Comparison of ENCODE assay signal across 7 cellular contexts in the genomic region with DNA sequence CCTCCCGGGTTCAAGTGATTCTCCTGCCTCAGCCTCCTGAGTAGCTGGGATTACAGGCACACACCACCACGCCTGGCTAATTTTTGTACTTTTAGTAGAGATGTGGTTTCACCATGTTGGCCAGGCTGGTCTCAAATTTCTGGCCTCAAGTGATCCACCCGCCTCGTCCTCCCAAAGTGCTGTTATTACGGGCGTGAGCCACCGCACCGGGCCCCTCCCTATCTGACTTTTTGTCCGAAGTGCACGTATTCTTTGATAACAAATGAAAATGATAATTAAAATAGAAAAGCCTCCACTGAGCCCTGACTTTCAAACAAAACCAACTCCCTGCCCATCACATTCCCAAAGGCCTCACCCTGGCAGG.
DNase-seq lines count a peak whose midpoint lies in the region; ATAC-seq, FAIRE-seq and TF ChIP-seq lines count a peak whose summit lies in the region.
"Not testable (repeated sequence)": the region's sequence is repeated elsewhere in the genome, so short reads cannot be mapped to it uniquely, and the experiment has no call there.

No MANE protein-coding gene starts in this region.

- not testable (repeated sequence) for H3K4me3 ChIP-seq in GM23338; PC-3 (ENCODE audit: low read length); mammary epithelial cell (replicated peaks in 1 of 3; ENCODE audit: insufficient read depth in 1 of 3, low read depth in 2 of 3, low read length in 3 of 3); neuron (ENCODE audit: low read length)
- H3K4me3 ChIP-seq in HepG2 (replicated peaks in 1 of 3; ENCODE audit: insufficient read depth in 1 of 3, low read depth in 2 of 3, low read length in 3 of 3): peak overlapping the region in 1 of 3 experiments; percentile 49; a peak in 2 of 6 replicates

- not testable (repeated sequence) for H3K9me3 Mint-ChIP-seq in Calu3 (ENCODE audit: low read depth, unreplicated experiment); GM23338

- not testable (repeated sequence) for H3K27me3 ChIP-seq in GM23338 (ENCODE audit: insufficient read depth); PC-3 (ENCODE audit: low read length); mammary epithelial cell (ENCODE audit: insufficient read depth, low read length); HepG2 (ENCODE audit: control insufficient read depth in 1 of 2, insufficient read depth in 2 of 2, low read length in 2 of 2); neuron (ENCODE audit: insufficient read depth, low read length)

- H3K9me3 ChIP-seq in PC-3 (ENCODE audit: low read length); mammary epithelial cell (replicated peaks; ENCODE audit: insufficient read depth, low read length); HepG2 (ENCODE audit: low read length); neuron (ENCODE audit: low read length): not testable (repeated sequence)

- CTCF ChIA-PET in Calu3 (lab: Charles Lee): interaction anchor here (1.0 to 1.5 kb wide), 6 partner anchors 165 to 644 kb away, joined by 3 to 41 read pairs (median 4); no protein-coding TSS in a partner anchor
- CTCF ChIA-PET in PC-3 (lab: Charles Lee): interaction anchor here (0.7 to 1.5 kb wide), 5 partner anchors 155 to 277 kb away, joined by 3 to 15 read pairs (median 4); no protein-coding TSS in a partner anchor
- CTCF ChIA-PET in mammary epithelial cell (lab: Charles Lee; ENCODE audit: low non-redundant PET): not testable (repeated sequence)
- CTCF ChIA-PET in HepG2 (lab: Yijun Ruan, JAX; ENCODE audit: low intra/inter-chr PET ratio, low total read pairs): interaction anchor here (0.9 to 7.8 kb wide), 6 partner anchors 55 to 643 kb away, joined by 3 to 213 read pairs (median 6); no protein-coding TSS in a partner anchor

- peak overlapping the region; percentile 55 for H3K27ac ChIP-seq in 22Rv1
- not testable (repeated sequence) for H3K27ac ChIP-seq in GM23338 (ENCODE audit: low read depth); PC-3 (ENCODE audit: low read length); mammary epithelial cell (ENCODE audit: insufficient read depth, low read depth, low read length)
- peak overlapping the region; percentile 4 for H3K27ac ChIP-seq in HepG2 (ENCODE audit: extremely low read length, insufficient read depth, low read length)

- not testable (repeated sequence) for BruUV-seq in Calu3 (replicated peaks; lab: Mats Ljungman, UMichigan); PC-3 (replicated peaks; lab: Mats Ljungman, UMichigan); mammary epithelial cell (replicated peaks; lab: Mats Ljungman, UMichigan); HepG2 (replicated peaks; lab: Mats Ljungman, UMichigan)

- not testable (repeated sequence) for H3K9me2 ChIP-seq in GM23338 (ENCODE audit: insufficient read depth); PC-3 (replicated peaks; ENCODE audit: low read length)

- peak overlapping the region; percentile 44; the same call in 1 of the 2 replicates for H2AFZ ChIP-seq in GM23338
- peak overlapping the region; percentile 71 for H2AFZ ChIP-seq in PC-3 (ENCODE audit: low read length)
- H2AFZ ChIP-seq in mammary epithelial cell (ENCODE audit: low read depth, low read length): peak overlapping the region; percentile 70
- H2AFZ ChIP-seq in HepG2 (ENCODE audit: low read length): peak overlapping the region; percentile 97
- peak overlapping the region; percentile 4 for H2AFZ ChIP-seq in neuron (ENCODE audit: low read depth, low read length)

- H3K4me1 Mint-ChIP-seq in Calu3 (ENCODE audit: low read depth, unreplicated experiment) (peaks cover 23% of the 10 kb centered on the region), GM23338 (peaks cover 24% of the 10 kb centered on the region)

- dilution Hi-C loops in mammary epithelial cell (cut with HindIII; ENCODE audit: low sequenced_read_pairs): not testable (repeated sequence)

- not testable (repeated sequence) for H3K36me3 Mint-ChIP-seq in Calu3 (ENCODE audit: insufficient read depth, unreplicated experiment); GM23338 (ENCODE audit: low read depth)

- not testable (repeated sequence) for TF ChIP-seq RAD21 in HepG2 (CRISPR knock-in tag; IDR thresholded peaks at IDR 0.05)

- not testable (repeated sequence) for DNase-seq in Calu3; GM23338 (ENCODE audit: low spot score); PC-3; mammary epithelial cell; HepG2 (ENCODE audit: low spot score)

- not testable (repeated sequence) for H4K20me1 ChIP-seq in GM23338 (replicated peaks; ENCODE audit: insufficient read depth); PC-3 (ENCODE audit: low read length); mammary epithelial cell (ENCODE audit: insufficient read depth, low read length); HepG2 (ENCODE audit: insufficient read depth, low read length)

- POLR2A ChIA-PET in PC-3 (lab: Charles Lee; ENCODE audit: unreplicated experiment): not testable (repeated sequence)
- POLR2A ChIA-PET in HepG2 (lab: Yijun Ruan, JAX): interaction anchor here (0.5 to 2.5 kb wide), 6 partner anchors 9 to 285 kb away, joined by 3 to 36 read pairs (median 8); a partner anchor contains a TSS

- in situ Hi-C loops in mammary epithelial cell (cut with MboI; ENCODE audit: low sequenced_read_pairs in 2 of 2) (loop anchor here (5.0 to 10.0 kb wide), 4 partner anchors 167 to 629 kb away; no protein-coding TSS in a partner anchor), HepG2 (cut with HindIII; ENCODE audit: extremely low pct_ligation_motif_present, low pct_unique_long_range_greater_than_20kb) (loop anchor here (5.0 kb wide), 3 partner anchors 167 to 622 kb away; no protein-coding TSS in a partner anchor)

- peak overlapping the region; percentile 61 for H3K27ac Mint-ChIP-seq in Calu3 (ENCODE audit: unreplicated experiment)
- not testable (repeated sequence) for H3K27ac Mint-ChIP-seq in GM23338

- not testable (repeated sequence) for H3K27me3 Mint-ChIP-seq in Calu3 (ENCODE audit: unreplicated experiment)
- H3K27me3 Mint-ChIP-seq in GM23338 (ENCODE audit: insufficient read depth, low read depth, poor library complexity): peaks cover 10% of the 10 kb centered on the region

- not testable (repeated sequence) for H3K4me1 ChIP-seq in GM23338 (ENCODE audit: insufficient read depth); mammary epithelial cell (ENCODE audit: insufficient read depth, low read length); neuron (ENCODE audit: insufficient read depth, low read length)
- peaks cover 17% of the 10 kb centered on the region; the same call in 1 of the 2 replicates for H3K4me1 ChIP-seq in PC-3 (ENCODE audit: insufficient read depth, low read length)
- H3K4me1 ChIP-seq in HepG2 (ENCODE audit: insufficient read depth, low read length): peaks cover 48% of the 10 kb centered on the region

- H3F3A ChIP-seq in GM23338 (replicated peaks; ENCODE audit: low read depth); PC-3 (ENCODE audit: low read length, unreplicated experiment): not testable (repeated sequence)

- not testable (repeated sequence) for H3K4me3 Mint-ChIP-seq in Calu3 (ENCODE audit: low read depth, unreplicated experiment); GM23338

- not testable (repeated sequence) for H3K9ac ChIP-seq in PC-3 (ENCODE audit: low read length); mammary epithelial cell (ENCODE audit: insufficient read depth, low read length)
- H3K9ac ChIP-seq in HepG2 (ENCODE audit: insufficient read depth, low read depth, low read length): peak overlapping the region; percentile 23

- not testable (repeated sequence) for TF ChIP-seq POLR2A in HepG2 (IDR thresholded peaks at IDR 0.05; ENCODE audit: insufficient read depth in 1 of 2, low read depth in 2 of 2, low read length in 2 of 2)

- intact Hi-C loops in Calu3 (cut with micrococcal nuclease; ENCODE audit: unreplicated experiment): loop anchor here (1.0 to 2.0 kb wide), 3 partner anchors 165 to 628 kb away; a partner anchor contains a TSS
- intact Hi-C loops in PC-3 (cut with micrococcal nuclease): loop anchor here (1.0 to 5.0 kb wide), 4 partner anchors 165 to 642 kb away; no protein-coding TSS in a partner anchor
- intact Hi-C loops in mammary epithelial cell (cut with micrococcal nuclease): loop anchor here (1.0 kb wide), 4 partner anchors 165 to 644 kb away; no protein-coding TSS in a partner anchor
- intact Hi-C loops in HepG2 (cut with micrococcal nuclease; ENCODE audit: unreplicated experiment): loop anchor here (1.0 to 5.0 kb wide), 7 partner anchors 63 to 644 kb away; no protein-coding TSS in a partner anchor

- not testable (repeated sequence) for ATAC-seq in GM23338, PC-3
- ATAC-seq in HepG2: peak; percentile 30; the same call in 2 of the 3 replicates

- not testable (repeated sequence) for TF ChIP-seq EP300 in HepG2 (IDR thresholded peaks at IDR 0.05; ENCODE audit: low read depth in 2 of 2, low read length in 2 of 2); HepG2 (CRISPR knock-in tag; IDR thresholded peaks at IDR 0.05; ENCODE audit: borderline replicate concordance)

- FAIRE-seq in HepG2 (lab: Jason Lieb, UNC): not testable (repeated sequence)

- not testable (repeated sequence) for H3K4me2 ChIP-seq in GM23338; mammary epithelial cell (ENCODE audit: insufficient read depth, low read depth, low read length)
- peak overlapping the region; percentile 25; the same call in 1 of the 2 replicates for H3K4me2 ChIP-seq in PC-3 (ENCODE audit: low read length)
- H3K4me2 ChIP-seq in HepG2 (ENCODE audit: low read depth, low read length): peak overlapping the region; percentile 78

- H3K79me2 ChIP-seq in GM23338 (replicated peaks; ENCODE audit: insufficient read depth); PC-3 (ENCODE audit: low read length); mammary epithelial cell (ENCODE audit: insufficient read depth, low read length); HepG2 (ENCODE audit: insufficient read depth, low read length): not testable (repeated sequence)

- TF ChIP-seq CTCF in 22Rv1 (IDR thresholded peaks at IDR 0.05); Calu3 (IDR thresholded peaks at IDR 0.05; ENCODE audit: unreplicated experiment); GM23338 (conservative IDR thresholded peaks at IDR 0.05; ENCODE audit: low read depth in 2 of 2); PC-3 (conservative IDR thresholded peaks at IDR 0.05; ENCODE audit: low read depth, low read length); mammary epithelial cell (conservative IDR thresholded peaks at IDR 0.05 in 1 of 2, IDR thresholded peaks at IDR 0.05 in 1 of 2; ENCODE audit: extremely low read depth in 1 of 2, insufficient read depth in 1 of 2, low read depth in 1 of 2, low read length in 2 of 2); HepG2 (CRISPR knock-in tag; IDR thresholded peaks at IDR 0.05): not testable (repeated sequence)

- not testable (repeated sequence) for H3K36me3 ChIP-seq in GM23338 (ENCODE audit: insufficient read depth); PC-3 (ENCODE audit: low read depth, low read length); mammary epithelial cell (ENCODE audit: insufficient read depth, low read length); HepG2 (replicated peaks in 1 of 2; ENCODE audit: control insufficient read depth in 1 of 2, insufficient read depth in 2 of 2, low read length in 2 of 2); neuron (ENCODE audit: insufficient read depth, low read length)

- WGBS in mammary epithelial cell (ENCODE audit: low coverage, missing lambda C conversion rate): 100% methylated on average over 9 of the region's 10 CpGs
- 95% methylated on average over 10 of the region's 10 CpGs for WGBS in HepG2 (ENCODE audit: low lambda C conversion rate)

Comparison
In these comparisons a context has a peak if more than half of its experiments do, and no peak if none do; other contexts are left out.
1. H2AFZ ChIP-seq: peak in every context shown above with its lines; median percentile 97 in HepG2; 71 in PC-3; 70 in mammary epithelial cell; 44 in GM23338; 4 in neuron.